In the genomic region with DNA sequence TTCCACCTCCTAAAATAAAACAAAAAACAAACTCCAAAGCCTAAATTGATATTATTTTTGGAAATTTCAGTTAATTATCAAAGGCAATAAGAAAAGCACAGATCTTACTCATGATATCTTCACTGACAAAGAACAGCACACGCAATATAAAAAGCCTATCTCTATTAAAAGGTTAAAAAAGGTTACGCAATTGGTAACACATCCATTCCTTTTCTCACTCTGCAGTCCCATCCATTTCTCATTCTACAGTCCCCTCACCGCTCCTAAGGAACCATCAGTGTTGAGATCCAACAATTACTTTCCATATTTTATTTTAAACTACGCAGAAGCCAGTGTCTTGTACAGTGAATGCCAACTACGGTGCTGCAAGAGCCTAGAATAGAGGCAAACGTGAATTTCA, we compare ENCODE assay signal across 9 cellular contexts. TPM values are rescaled to one million over a fixed set of nuclear protein-coding genes. Genes with fewer than 3 reads are reported as not detected.
DNase-seq lines count a peak whose midpoint lies in the region; ATAC-seq, FAIRE-seq and TF ChIP-seq lines count a peak whose summit lies in the region.
"Had no signal": no experiment of that assay in that cellular context is flagged by ENCODE, and none has a peak within 500 bp of the region (broad histone marks: within the 10 kb centered on the region; RNA-seq: fewer than 3 reads in every experiment).

No MANE protein-coding gene starts in this region.

- no peak for DNase-seq in activated T-cell treated with anti-CD3 and anti-CD28 coated beads, Interleukin-2, amount 50 U/mL, for 4 hours
- no peak for DNase-seq in activated T-cell treated with anti-CD3 and anti-CD28 coated beads, Interleukin-2, amount 50 U/mL, for 1 hour
- no peak for DNase-seq in activated naive CD8-positive, alpha-beta T cell treated with anti-CD3 and anti-CD28 coated beads, Interleukin-2, amount 50 U/mL, for 24 hours
- no peak for DNase-seq in HepG2 (ENCODE audit: low spot score)
- DNase-seq in transverse colon: no peak
- DNase-seq in SW480 (ENCODE audit: low spot score): no peak
- no peak for DNase-seq in H54 (ENCODE audit: insufficient read length, low spot score)
- DNase-seq: posterior cingulate gyrus had no signal

- H3K4me1 Mint-ChIP-seq in activated T-cell treated with anti-CD3 and anti-CD28 coated beads, Interleukin-2, amount 50 U/mL, for 4 hours (ENCODE audit: low read depth): peaks cover 30% of the 10 kb centered on the region
- peaks cover 28% of the 10 kb centered on the region for H3K4me1 Mint-ChIP-seq in activated naive CD8-positive, alpha-beta T cell treated with anti-CD3 and anti-CD28 coated beads, Interleukin-2, amount 50 U/mL, for 24 hours

- TF ChIP-seq RAD21 in HepG2 (CRISPR knock-in tag; IDR thresholded peaks at IDR 0.05): no peak

- H3K79me2 ChIP-seq in HepG2 (ENCODE audit: insufficient read depth, low read length): peaks cover 63% of the 10 kb centered on the region

- intact Hi-C loops in HepG2 (cut with micrococcal nuclease; ENCODE audit: unreplicated experiment) (no loop called here), transverse colon (cut with DNase I; ENCODE audit: low total_unique reads) (no loop called here)

- no peaks in the 10 kb centered on the region for H3K27me3 Mint-ChIP-seq in activated T-cell treated with anti-CD3 and anti-CD28 coated beads, Interleukin-2, amount 50 U/mL, for 4 hours (ENCODE audit: low read depth)
- peaks cover 6% of the 10 kb centered on the region for H3K27me3 Mint-ChIP-seq in activated naive CD8-positive, alpha-beta T cell treated with anti-CD3 and anti-CD28 coated beads, Interleukin-2, amount 50 U/mL, for 24 hours

- H3K27ac ChIP-seq in HepG2 (ENCODE audit: extremely low read length, insufficient read depth, low read length) (peak overlapping the region; percentile 74), transverse colon (peak overlapping the region in 2 of 4 donors; percentile 86 to 91)

- H4K20me1 ChIP-seq in HepG2 (ENCODE audit: insufficient read depth, low read length): peaks cover 46% of the 10 kb centered on the region

- CTCF ChIA-PET in HepG2 (lab: Yijun Ruan, JAX; ENCODE audit: low intra/inter-chr PET ratio, low total read pairs): no interaction called here

- TF ChIP-seq EP300 in HepG2 (IDR thresholded peaks at IDR 0.05; ENCODE audit: low read depth in 2 of 2, low read length in 2 of 2) (no peak), HepG2 (CRISPR knock-in tag; IDR thresholded peaks at IDR 0.05; ENCODE audit: borderline replicate concordance) (no peak), transverse colon (IDR thresholded peaks at IDR 0.05; ENCODE audit: low read depth) (no peak)

- WGBS in HepG2 (ENCODE audit: low lambda C conversion rate): 12% methylated on average over 6 of the region's 6 CpGs
- WGBS in transverse colon (ENCODE audit: low coverage in 1 of 2), 2 donors: 70 to 71% methylated on average over 6 of the region's 6 CpGs

- ATAC-seq in activated T-cell treated with anti-CD3 and anti-CD28 coated beads, Interleukin-2, amount 50 U/mL, for 4 hours: no peak
- ATAC-seq in activated naive CD8-positive, alpha-beta T cell treated with anti-CD3 and anti-CD28 coated beads, Interleukin-2, amount 50 U/mL, for 24 hours: no peak
- no peak for ATAC-seq in HepG2
- no peak for ATAC-seq in HG03097 (IDR thresholded peaks at IDR 0.05; ENCODE audit: low FRiP score, unreplicated experiment)

- H3K36me3 ChIP-seq in HepG2 (replicated peaks in 1 of 2; ENCODE audit: control insufficient read depth in 1 of 2, insufficient read depth in 2 of 2, low read length in 2 of 2): peaks cover 0 to 6% of the 10 kb centered on the region in 2 experiments; a peak in 3 of 5 replicates
- H3K36me3 ChIP-seq in transverse colon: peaks cover 0 to 28% (median 9%) of the 10 kb centered on the region in 4 donors

- H3K4me3 Mint-ChIP-seq in activated T-cell treated with anti-CD3 and anti-CD28 coated beads, Interleukin-2, amount 50 U/mL, for 4 hours: peak overlapping the region; percentile 100
- H3K4me3 Mint-ChIP-seq in activated naive CD8-positive, alpha-beta T cell treated with anti-CD3 and anti-CD28 coated beads, Interleukin-2, amount 50 U/mL, for 24 hours: peak overlapping the region; percentile 98

- H3K27ac Mint-ChIP-seq in activated naive CD8-positive, alpha-beta T cell treated with anti-CD3 and anti-CD28 coated beads, Interleukin-2, amount 50 U/mL, for 24 hours: peak overlapping the region; percentile 87

- H3K9me3 Mint-ChIP-seq in activated T-cell treated with anti-CD3 and anti-CD28 coated beads, Interleukin-2, amount 50 U/mL, for 4 hours: no peaks in the 10 kb centered on the region
- no peaks in the 10 kb centered on the region for H3K9me3 Mint-ChIP-seq in activated naive CD8-positive, alpha-beta T cell treated with anti-CD3 and anti-CD28 coated beads, Interleukin-2, amount 50 U/mL, for 24 hours

- H3K4me2 ChIP-seq in HepG2 (ENCODE audit: low read depth, low read length): peak overlapping the region; percentile 83

- no peaks in the 10 kb centered on the region for H3K9me3 ChIP-seq in HepG2 (ENCODE audit: low read length)
- no peaks in the 10 kb centered on the region for H3K9me3 ChIP-seq in transverse colon

- TF ChIP-seq CTCF in HepG2 (CRISPR knock-in tag; IDR thresholded peaks at IDR 0.05) (no peak), transverse colon (IDR thresholded peaks at IDR 0.05) (no peak)

- H3K36me3 Mint-ChIP-seq in activated T-cell treated with anti-CD3 and anti-CD28 coated beads, Interleukin-2, amount 50 U/mL, for 4 hours (ENCODE audit: insufficient read depth): peaks cover 15% of the 10 kb centered on the region
- peaks cover 42% of the 10 kb centered on the region for H3K36me3 Mint-ChIP-seq in activated naive CD8-positive, alpha-beta T cell treated with anti-CD3 and anti-CD28 coated beads, Interleukin-2, amount 50 U/mL, for 24 hours (ENCODE audit: low read depth)

- H3K4me3 ChIP-seq in HepG2 (replicated peaks in 1 of 3; ENCODE audit: insufficient read depth in 1 of 3, low read depth in 2 of 3, low read length in 3 of 3) (peak overlapping the region; percentile 93 to 98 (median 98)), transverse colon (peak overlapping the region in 3 of 4 donors; percentile 68 to 97 (median 90))

- no peak overlapping the region for H2AFZ ChIP-seq in HepG2 (ENCODE audit: low read length)

- FAIRE-seq in HepG2 (lab: Jason Lieb, UNC) (no peak), H54 (lab: Jason Lieb, UNC) (no peak)

- peak overlapping the region; percentile 96 for H3K9ac ChIP-seq in HepG2 (ENCODE audit: insufficient read depth, low read depth, low read length)

- in situ Hi-C loops in HepG2 (cut with HindIII; ENCODE audit: extremely low pct_ligation_motif_present, low pct_unique_long_range_greater_than_20kb): loop anchor here (25.0 kb wide), 1 partner anchor 655 kb away; no protein-coding TSS in a partner anchor
- in situ Hi-C loops in transverse colon (cut with MboI; ENCODE audit: low pct_ligation_motif_present in 1 of 4, low pct_unique_long_range_greater_than_20kb in 1 of 4, low sequenced_read_pairs in 3 of 4): loop anchor here in 2 of 4 donors (25.0 kb wide), 1 partner anchor 655 kb away; no protein-coding TSS in a partner anchor

- POLR2A ChIA-PET in HepG2 (lab: Yijun Ruan, JAX): interaction anchor here (2.1 kb wide), 1 partner anchor 431 kb away, joined by 8 read pairs; no protein-coding TSS in a partner anchor

- H3K27me3 ChIP-seq in HepG2 (ENCODE audit: control insufficient read depth in 1 of 2, insufficient read depth in 2 of 2, low read length in 2 of 2) (no peaks in the 10 kb centered on the region; a peak in 1 of 5 replicates), transverse colon (no peaks in the 10 kb centered on the region)

- H3K4me1 ChIP-seq in HepG2 (ENCODE audit: insufficient read depth, low read length) (peaks cover 38% of the 10 kb centered on the region), transverse colon (peaks cover 6 to 35% (median 29%) of the 10 kb centered on the region in 4 donors)

- TF ChIP-seq POLR2A in HepG2 (IDR thresholded peaks at IDR 0.05; ENCODE audit: insufficient read depth in 1 of 2, low read depth in 2 of 2, low read length in 2 of 2) (no peak; a peak in 1 of 4 replicates), transverse colon (IDR thresholded peaks at IDR 0.05) (no peak), H54 (IDR thresholded peaks at IDR 0.05; ENCODE audit: low read depth, low read length) (no peak)

- no TSS peak for BruUV-seq in HepG2 (replicated peaks; lab: Mats Ljungman, UMichigan)

TF ChIP-seq in HepG2, 621 proteins besides CTCF, POLR2A, EP300 and RAD21 (continues in another document):
- peak; percentile 48; the same call in 1 of the 2 replicates for TF ChIP-seq SAP130 (CRISPR knock-in tag; IDR thresholded peaks at IDR 0.05; ENCODE audit: low read depth)
- TF ChIP-seq CEBPB (IDR thresholded peaks at IDR 0.05; ENCODE audit: borderline replicate concordance, low read depth, low read length): peak; percentile 87
- TF ChIP-seq ZNF652 (CRISPR knock-in tag; IDR thresholded peaks at IDR 0.05; ENCODE audit: borderline replicate concordance, low read depth): peak; percentile 80
- TF ChIP-seq KDM5A (IDR thresholded peaks at IDR 0.05; ENCODE audit: borderline replicate concordance, low read length): 0 out of 2 replicates have a peak, but pooled peaks have one; percentile 21

RNA-seq across cellular contexts. Expression of gene SEC61G, which starts 1.3 kb away (rescaled TPM):
- total RNA-seq in activated T-cell treated with anti-CD3 and anti-CD28 coated beads, Interleukin-2, amount 50 U/mL, for 4 hours: 100 to 1,000 TPM; 187 to 194 (median 191) TPM
- total RNA-seq in HepG2 (2016; rRNA removed; fragmentation: Illumina TruSeq; extraction: Trizol) (328 and 434 TPM in 2 replicates), transverse colon (100 to 1,000 TPM in 2 of 4 donors, 10 to 100 TPM in 2; 33.6 to 247 (median 134) TPM)
- 84.8 and 85.8 TPM in 2 replicates for total RNA-seq in HepG2 (2016; cell fraction: cytosol; rRNA removed; fragmentation: Illumina TruSeq; extraction: Trizol; ENCODE audit: low read depth)
- 342 and 456 TPM in 2 replicates for total RNA-seq in HepG2 (2016; cell fraction: insoluble cytoplasmic fraction; rRNA removed; fragmentation: Illumina TruSeq; extraction: Trizol)
- total RNA-seq in HepG2 (2016; cell fraction: membrane; rRNA removed; fragmentation: Illumina TruSeq; extraction: Trizol): 120 and 126 TPM in 2 replicates
- 120 and 123 TPM in 2 replicates for total RNA-seq in HepG2 (2016; cell fraction: nucleus; rRNA removed; fragmentation: Illumina TruSeq; extraction: Trizol)
- polyA plus RNA-seq in HepG2 (2011; rRNA removed): 76.1 and 126 TPM in 2 replicates
- polyA plus RNA-seq in HepG2 (2011; cell fraction: cytosol; rRNA removed): 145 and 279 TPM in 2 replicates
- polyA plus RNA-seq in HepG2 (2011; cell fraction: nucleus; rRNA removed): 27.0 and 43.3 TPM in 2 replicates
- 398 and 422 TPM in 2 replicates for polyA plus RNA-seq in HepG2 (2012)
- polyA plus RNA-seq in HepG2 (2016; cell fraction: cytosol; fragmentation: Illumina TruSeq; extraction: Trizol; ENCODE audit: low read depth): 104 and 110 TPM in 2 replicates
- 349 and 363 TPM in 2 replicates for polyA plus RNA-seq in HepG2 (2016; cell fraction: insoluble cytoplasmic fraction; fragmentation: Illumina TruSeq; extraction: Trizol; ENCODE audit: low read depth)
- polyA plus RNA-seq in HepG2 (2016; cell fraction: membrane; fragmentation: Illumina TruSeq; extraction: Trizol; ENCODE audit: low read depth): 98.3 and 117 TPM in 2 replicates
- 155 and 162 TPM in 2 replicates for polyA plus RNA-seq in HepG2 (2016; cell fraction: nucleus; fragmentation: Illumina TruSeq; extraction: Trizol; ENCODE audit: insufficient read depth, low read depth)
- polyA minus RNA-seq in HepG2 (2011; rRNA and poly(A)+ RNA removed; ENCODE audit: low replicate concordance): 21.7 and 35.2 TPM in 2 replicates
- 78.6 and 85.8 TPM in 2 replicates for polyA minus RNA-seq in HepG2 (2011; cell fraction: cytosol; rRNA and poly(A)+ RNA removed)
- polyA minus RNA-seq in HepG2 (2011; cell fraction: nucleus; rRNA and poly(A)+ RNA removed): 67.1 and 67.3 TPM in 2 replicates
